In genomic region chr20:62624719-62625455, GRCh38 we compare ENCODE assay signal across 10 cellular contexts. TPM values are rescaled to one million over a fixed set of nuclear protein-coding genes. Genes with fewer than 3 reads are reported as not detected.
DNase-seq lines count a peak whose midpoint lies in the region; ATAC-seq and TF ChIP-seq lines count a peak whose summit lies in the region.
"Had no signal": no experiment of that assay in that cellular context is flagged by ENCODE, and none has a peak within 500 bp of the region (broad histone marks: within the 10 kb centered on the region; RNA-seq: fewer than 3 reads in every experiment).

No MANE protein-coding gene starts in this region.

- no peaks in the 10 kb centered on the region for H3K23me2 ChIP-seq in H9 (ENCODE audit: insufficient read length, low read depth, low read length, poor library complexity, severe bottlenecking)

- no peaks in the 10 kb centered on the region for H3K36me3 Mint-ChIP-seq in H9 (ENCODE audit: insufficient read depth in 1 of 3, low read depth in 3 of 3)

- no peak overlapping the region for H3T11ph ChIP-seq in H9 (ENCODE audit: low read length)

- H3K36me3 ChIP-seq in gastrocnemius medialis, result no peaks in the 10 kb centered on the region

- H2BK5ac ChIP-seq in H9 (ENCODE audit: insufficient read length, low read length), result no peak overlapping the region

- H3K14ac ChIP-seq in H9 (ENCODE audit: insufficient read depth, low read length), result no peak overlapping the region

- H3K23ac ChIP-seq in H9 (ENCODE audit: insufficient read length, low read depth, low read length), result no peak overlapping the region

- no peak overlapping the region for H2BK12ac ChIP-seq in H9 (ENCODE audit: insufficient read length, low read depth, low read length)

- H4K91ac ChIP-seq in H9 (ENCODE audit: insufficient read length, low read depth, low read length), result no peak overlapping the region

- no peaks in the 10 kb centered on the region; the same call in none of the 2 replicates for H3K27me3 Mint-ChIP-seq in H9 (ENCODE audit: low read depth)

- H3K27ac ChIP-seq in H9 (ENCODE audit: insufficient read length, low read depth, low read length) (no peak overlapping the region), RWPE1 (peak overlapping the region; percentile 100), gastrocnemius medialis (peak overlapping the region; percentile 83 to 91 (median 89))

- no peak overlapping the region for H3K4me3 ChIP-seq in gastrocnemius medialis

- POLR2A ChIA-PET in RWPE1 (lab: Yijun Ruan, JAX; ENCODE audit: low non-redundant PET), result no interaction called here

- DNase-seq in H9 (no peak), RWPE1 (ENCODE audit: low spot score) (no peak), left ventricle myocardium superior (no peak), gastrocnemius medialis (no peak), putamen (ENCODE audit: low spot score) (no peak), OCI-M2 (lab: John Stamatoyannopoulos, UW; ENCODE audit: unreplicated experiment) (no peak), NCI-H1436 (lab: John Stamatoyannopoulos, UW) (no peak)
- DNase-seq: activated CD8-positive, alpha-beta memory T cell treated with anti-CD3 and anti-CD28 coated beads, Interleukin-2, amount 50 U/mL, for 4 hours; dermis blood vessel endothelial cell had no signal

- CTCF ChIA-PET in RWPE1 (lab: Yijun Ruan, JAX), result interaction anchor here (0.6 to 1.2 kb wide), 7 partner anchors 8 to 657 kb away, joined by 3 to 5 read pairs (median 4); no protein-coding TSS in a partner anchor

- no peak overlapping the region for H3K4me3 Mint-ChIP-seq in H9

- H4K5ac ChIP-seq in H9 (ENCODE audit: insufficient read length, low read depth, low read length), result no peak overlapping the region

- TF ChIP-seq CTCF in H9 (conservative IDR thresholded peaks at IDR 0.05) (0 out of 3 replicates have a peak, but pooled peaks have one; percentile 1), RWPE1 (conservative IDR thresholded peaks at IDR 0.05; ENCODE audit: low read depth) (no peak), gastrocnemius medialis (IDR thresholded peaks at IDR 0.05 in 4 of 5, conservative IDR thresholded peaks at IDR 0.05 in 1 of 5) (no peak)

- H4K20me1 ChIP-seq in H9 (ENCODE audit: control insufficient read depth, insufficient read depth, insufficient read length), result no peaks in the 10 kb centered on the region

- no peaks in the 10 kb centered on the region for H3K27me3 ChIP-seq in H9 (ENCODE audit: insufficient read depth, low read length)
- H3K27me3 ChIP-seq in gastrocnemius medialis, result peaks cover 0 to 3% (median 0%) of the 10 kb centered on the region in 3 donors

- intact Hi-C loops in left ventricle myocardium superior (cut with micrococcal nuclease) (no loop called here), gastrocnemius medialis (cut with DNase I; ENCODE audit: low total_unique reads) (loop anchor here (1.0 kb wide), 1 partner anchor 17 kb away; the partner anchor contains the start of gene SLCO4A1)

- peaks cover 2% of the 10 kb centered on the region; the same call in 1 of the 2 replicates for H3K4me1 ChIP-seq in H9 (ENCODE audit: insufficient read depth, low read length)
- H3K4me1 ChIP-seq in gastrocnemius medialis, result peaks cover 30 to 33% of the 10 kb centered on the region in 2 donors

- H3K9me3 ChIP-seq in H9 (ENCODE audit: control insufficient read depth, low read depth, low read length) (no peaks in the 10 kb centered on the region), gastrocnemius medialis (no peaks in the 10 kb centered on the region)

- no peak overlapping the region for H3K4me2 ChIP-seq in H9 (ENCODE audit: insufficient read depth, insufficient read length, low read length)

- H2BK20ac ChIP-seq in H9 (ENCODE audit: low read depth, low read length, poor library complexity, severe bottlenecking), result no peak overlapping the region

- no peak overlapping the region for H3K18ac ChIP-seq in H9 (ENCODE audit: insufficient read length, low read depth, low read length)

- no peaks in the 10 kb centered on the region for H3K79me2 ChIP-seq in H9 (ENCODE audit: insufficient read depth, low read length)

- in situ Hi-C loops in gastrocnemius medialis (cut with MboI; ENCODE audit: low sequenced_read_pairs in 4 of 4), result loop anchor here in 1 of 4 donors (25.0 kb wide), 1 partner anchor 113 kb away; no protein-coding TSS in a partner anchor

- TF ChIP-seq POLR2A in gastrocnemius medialis (IDR thresholded peaks at IDR 0.05), result no peak

- H2BK15ac ChIP-seq in H9 (ENCODE audit: low read depth, low read length), result no peak overlapping the region

- H4K8ac ChIP-seq in H9 (replicated peaks; ENCODE audit: insufficient read length, low read depth, low read length), result no peak overlapping the region

- no peaks in the 10 kb centered on the region for H3K79me1 ChIP-seq in H9 (ENCODE audit: insufficient read depth, low read depth, low read length, poor library complexity, severe bottlenecking)

- H3K4ac ChIP-seq in H9 (ENCODE audit: low read depth, low read length), result no peak overlapping the region

- no peak overlapping the region for H3K56ac ChIP-seq in H9 (ENCODE audit: insufficient read length, low read depth, low read length)

- H3K27ac Mint-ChIP-seq in H9, result no peak overlapping the region; a peak in 1 of 7 replicates

- H2BK120ac ChIP-seq in H9 (ENCODE audit: low read depth, low read length, poor library complexity, severe bottlenecking), result no peak overlapping the region

- H3K9ac ChIP-seq in H9 (ENCODE audit: extremely low read depth, insufficient read length, low read length), result no peak overlapping the region

- ATAC-seq in left ventricle myocardium superior (peak; percentile 21), gastrocnemius medialis (no peak), GM21367 (IDR thresholded peaks at IDR 0.05; ENCODE audit: unreplicated experiment) (no peak)

- WGBS in H9 (ENCODE audit: extremely low coverage, insufficient read length, low lambda C conversion rate), result no CpG with 5 or more reads among the region's 32 CpGs

- no peak overlapping the region for H2AFZ ChIP-seq in H9 (ENCODE audit: low read length)

- peaks cover 17 to 24% of the 10 kb centered on the region in 2 experiments for H3K4me1 Mint-ChIP-seq in H9

- H3K9me3 Mint-ChIP-seq in H9, result no peaks in the 10 kb centered on the region

- H2AK5ac ChIP-seq in H9 (ENCODE audit: insufficient read length, low read length), result no peak overlapping the region

RNA-seq across cellular contexts. Expression of gene SLCO4A1, which starts 17.4 kb away (rescaled TPM):
- total RNA-seq in H9 (2021) (8.4 and 9.4 TPM in 2 replicates), left ventricle myocardium superior (9.4 TPM), gastrocnemius medialis (10 to 100 TPM; 20.4 to 26.9 (median 21.8) TPM)
